31 cellular contexts compared by ENCODE assay signal in genomic region chr2:19365126-19365525, GRCh38. TPM values are rescaled to one million over a fixed set of nuclear protein-coding genes. Genes with fewer than 3 reads are reported as not detected.
"Had no signal": no experiment of that assay in that cellular context is flagged by ENCODE, and none has a peak within 500 bp of the region (broad histone marks: within the 10 kb centered on the region; RNA-seq: fewer than 3 reads in every experiment).

No MANE protein-coding gene starts in this region.

- H3K9me3 Mint-ChIP-seq: naive B cell; naive thymus-derived CD8-positive, alpha-beta T cell; nephron progenitor cell; neural crest cell; stimulated activated memory B cell treated with anti-CD40 and anti-IgM and Interleukin-4, amounts not matched to agents 10 μg/mL and 1 μg/mL and 100 μg/mL, for 72 hours; stimulated activated naive CD8-positive, alpha-beta T cell treated with anti-CD3 and anti-CD28 coated beads, Interleukin-15, amount 100 ng/mL, for 72 hours; type B pancreatic cell had no signal

- DNase-seq: naive B cell; naive thymus-derived CD8-positive, alpha-beta T cell; nephron progenitor cell; nucleus accumbens; pancreas; right cardiac atrium; right lobe of liver; sigmoid colon; spleen; stimulated activated CD4-positive, alpha-beta T cell treated with anti-CD3 and anti-CD28 coated beads, Interleukin-12 subunit alpha, Interleukin-12 subunit beta, amount 100 ng/mL, for 4 hours; stimulated activated CD4-positive, alpha-beta T cell treated with anti-CD3 and anti-CD28 coated beads, Interleukin-1b, Interleukin-23, amount 100 ng/mL, for 48 hours; stimulated activated CD4-positive, alpha-beta T cell treated with anti-CD3 and anti-CD28 coated beads, Interleukin-4, amount 100 ng/mL, for 1 hour; stimulated activated CD4-positive, alpha-beta T cell treated with anti-CD3 and anti-CD28 coated beads, Interleukin-4, amount 100 ng/mL, for 4 hours; stimulated activated CD8-positive, alpha-beta memory T cell treated with anti-CD3 and anti-CD28 coated beads, Interleukin-4, amount 100 ng/mL, for 48 hours; stimulated activated naive CD4-positive, alpha-beta T cell; stimulated activated naive CD8-positive, alpha-beta T cell treated with anti-CD3 and anti-CD28 coated beads, Interleukin-15, amount 100 ng/mL, for 72 hours; stimulated activated naive CD8-positive, alpha-beta T cell treated with anti-CD3 and anti-CD28 coated beads, Interleukin-15, Interleukin-2, amounts not matched to agents 100 U/mL and 50 U/mL, for 24 hours; substantia nigra; testis; tibial artery; transverse colon; upper lobe of right lung; uterus had no signal

- H3K36me3 Mint-ChIP-seq: naive B cell; naive thymus-derived CD8-positive, alpha-beta T cell; stimulated activated memory B cell treated with anti-CD40 and anti-IgM and Interleukin-4, amounts not matched to agents 10 μg/mL and 1 μg/mL and 100 μg/mL, for 72 hours; type B pancreatic cell had no signal

- H3K27me3 ChIP-seq: testis, tibial artery, uterus had no signal

- ATAC-seq: naive thymus-derived CD8-positive, alpha-beta T cell; pancreas; right cardiac atrium; right lobe of liver; stimulated activated memory B cell treated with anti-CD40 and anti-IgM and Interleukin-4, amounts not matched to agents 10 μg/mL and 1 μg/mL and 100 μg/mL, for 72 hours; stimulated activated naive CD8-positive, alpha-beta T cell treated with anti-CD3 and anti-CD28 coated beads, Interleukin-15, amount 100 ng/mL, for 72 hours; stimulated activated naive CD8-positive, alpha-beta T cell treated with anti-CD3 and anti-CD28 coated beads, Interleukin-15, Interleukin-2, amounts not matched to agents 100 U/mL and 50 U/mL, for 24 hours; upper lobe of right lung had no signal

- H3K4me3 ChIP-seq: pancreas, prostate gland, right lobe of liver, sigmoid colon, skin epidermis, smooth muscle cell, spleen, suprapubic skin, testis, tibial artery, transverse colon, upper lobe of right lung, uterus had no signal

- H3K4me3 Mint-ChIP-seq: naive B cell; naive thymus-derived CD8-positive, alpha-beta T cell; nephron progenitor cell; neural crest cell; stimulated activated memory B cell treated with anti-CD40 and anti-IgM and Interleukin-4, amounts not matched to agents 10 μg/mL and 1 μg/mL and 100 μg/mL, for 72 hours; stimulated activated naive CD8-positive, alpha-beta T cell treated with anti-CD3 and anti-CD28 coated beads, Interleukin-15, amount 100 ng/mL, for 72 hours; type B pancreatic cell had no signal

- H3K4me1 ChIP-seq: pancreas, prostate gland, uterus had no signal

- H3K27ac Mint-ChIP-seq: nephron progenitor cell; stimulated activated memory B cell treated with anti-CD40 and anti-IgM and Interleukin-4, amounts not matched to agents 10 μg/mL and 1 μg/mL and 100 μg/mL, for 72 hours; stimulated activated naive CD8-positive, alpha-beta T cell treated with anti-CD3 and anti-CD28 coated beads, Interleukin-15, amount 100 ng/mL, for 72 hours; type B pancreatic cell had no signal

- H3K36me3 ChIP-seq: neutrophil, pancreas, prostate gland, right lobe of liver, sigmoid colon, spleen, suprapubic skin, tibial artery, transverse colon, upper lobe of right lung, uterus had no signal

- H3K27ac ChIP-seq: neutrophil, pancreas, prostate gland, right lobe of liver, sigmoid colon, skin epidermis, spleen, suprapubic skin, testis, tibial artery, transverse colon, upper lobe of right lung, uterus had no signal

- H3K9me3 ChIP-seq: neutrophil, pancreas, prostate gland, right lobe of liver, sigmoid colon, spleen, suprapubic skin, testis, tibial artery, transverse colon, upper lobe of right lung, uterus had no signal

RNA-seq across cellular contexts. Expression of gene OSR1, which starts 6.7 kb away (rescaled TPM):
- total RNA-seq: naive thymus-derived CD8-positive, alpha-beta T cell had no signal
- polyA plus RNA-seq: naive thymus-derived CD8-positive, alpha-beta T cell had no signal
